Comparison of ENCODE assay signal across 24 cellular contexts in genomic region chr11:120805960-120806555, GRCh38.
DNase-seq lines count a peak whose midpoint lies in the region; ATAC-seq and TF ChIP-seq lines count a peak whose summit lies in the region.
"Had no signal": no experiment of that assay in that cellular context is flagged by ENCODE, and none has a peak within 500 bp of the region (broad histone marks: within the 10 kb centered on the region; RNA-seq: fewer than 3 reads in every experiment).

No MANE protein-coding gene starts in this region.

- no peak overlapping the region for H3K23ac ChIP-seq in mesenchymal stem cell (ENCODE audit: low read length in 2 of 2)

- CTCF ChIA-PET in OCI-LY7 (lab: Charles Lee; ENCODE audit: unreplicated experiment), result no interaction called here

- H3K4me2 ChIP-seq in OCI-LY7 (ENCODE audit: low read length) (no peak overlapping the region), mesenchymal stem cell (ENCODE audit: low read length, poor library complexity, severe bottlenecking) (no peak overlapping the region)

- ATAC-seq in GM18867 (IDR thresholded peaks at IDR 0.05; ENCODE audit: unreplicated experiment) (peak; percentile 58), GM21526 (IDR thresholded peaks at IDR 0.05; ENCODE audit: low FRiP score, unreplicated experiment) (no peak), GM18858 (IDR thresholded peaks at IDR 0.05; ENCODE audit: unreplicated experiment) (no peak)
- ATAC-seq: activated CD8-positive, alpha-beta T cell treated with anti-CD3 and anti-CD28 coated beads, Interleukin-2, amount 10 ng/mL, durations not matched to agents 7 days and 5 days; left lobe of liver; SK-N-SH treated with all-trans-retinoic acid at 6 μM for 48 hours; stimulated activated naive B cell treated with anti-CD40 and anti-IgM and Interleukin-4, amounts not matched to agents 10 μg/mL and 1 μg/mL and 100 μg/mL, for 72 hours; T-helper 17 cell had no signal

- no peaks in the 10 kb centered on the region for H3K79me1 ChIP-seq in mesenchymal stem cell (replicated peaks; ENCODE audit: low read length, poor library complexity, severe bottlenecking)

- H3K27ac ChIP-seq in OCI-LY7 (ENCODE audit: low read depth, low read length, poor library complexity, severe bottlenecking) (no peak overlapping the region), mesenchymal stem cell (ENCODE audit: low read length, poor library complexity, severe bottlenecking) (no peak overlapping the region)
- H3K27ac ChIP-seq: GM23248, prostate gland, sigmoid colon, suprapubic skin had no signal

- no peak overlapping the region for H4K8ac ChIP-seq in mesenchymal stem cell (ENCODE audit: low read length)

- H3K14ac ChIP-seq in mesenchymal stem cell (ENCODE audit: low read length in 2 of 2), result no peak overlapping the region

- no peaks in the 10 kb centered on the region for H3K36me3 ChIP-seq in OCI-LY7 (ENCODE audit: insufficient read depth, low read length)
- no peaks in the 10 kb centered on the region for H3K36me3 ChIP-seq in mesenchymal stem cell (ENCODE audit: control insufficient read depth in 1 of 2, insufficient read depth in 2 of 2, low read depth in 1 of 2, low read length in 2 of 2)
- H3K36me3 ChIP-seq: prostate gland, sigmoid colon, suprapubic skin had no signal

- H3K79me2 ChIP-seq in OCI-LY7 (ENCODE audit: insufficient read depth, low read depth, low read length), result no peaks in the 10 kb centered on the region

- no peak overlapping the region for H3K9ac ChIP-seq in mesenchymal stem cell (ENCODE audit: low read length)
- H3K9ac ChIP-seq: GM23248 had no signal

- H3K9me3 ChIP-seq in OCI-LY7 (ENCODE audit: low read length) (no peaks in the 10 kb centered on the region), mesenchymal stem cell (ENCODE audit: control insufficient read depth, low read length) (no peaks in the 10 kb centered on the region)
- H3K9me3 ChIP-seq: prostate gland, sigmoid colon, suprapubic skin had no signal

- no peak for TF ChIP-seq CTCF in GM12865 (IDR thresholded peaks at IDR 0.05; ENCODE audit: insufficient read depth, low read depth, low read length, missing control alignments)
- no peak for TF ChIP-seq CTCF in OCI-LY7 (conservative IDR thresholded peaks at IDR 0.05; ENCODE audit: low read length)

- DNase-seq in GM12865 (ENCODE audit: low read depth) (peak; percentile 14), OCI-LY7 (ENCODE audit: low spot score) (peak; percentile 38), mesenchymal stem cell (no peak)
- DNase-seq in stimulated activated CD4-positive, alpha-beta T cell treated with anti-CD3 and anti-CD28 coated beads, Interleukin-4, amount 100 ng/mL, for 1 hour, result no peak
- DNase-seq: activated CD8-positive, alpha-beta T cell treated with anti-CD3 and anti-CD28 coated beads, Interleukin-2, amount 10 ng/mL, durations not matched to agents 7 days and 5 days; activated T-cell treated with anti-CD3 and anti-CD28 coated beads for 4 hours; GM23248; hippocampal formation; Karpas-422; mesendoderm; NCI-H187; NCI-H226; NCI-H69; nucleus accumbens; sigmoid colon; stimulated activated naive B cell treated with anti-CD40 and anti-IgM and Interleukin-4, amounts not matched to agents 10 μg/mL and 1 μg/mL and 100 μg/mL, for 72 hours; T-helper 17 cell had no signal

- H3K4me1 ChIP-seq in OCI-LY7 (ENCODE audit: insufficient read depth, low read length, poor library complexity, severe bottlenecking) (peaks cover 7% of the 10 kb centered on the region), mesenchymal stem cell (ENCODE audit: control insufficient read depth, insufficient read depth, low read depth, low read length) (peaks cover 30% of the 10 kb centered on the region)
- H3K4me1 ChIP-seq: prostate gland, suprapubic skin had no signal

- peaks cover 0 to 25% of the 10 kb centered on the region in 2 experiments for H3K27me3 ChIP-seq in mesenchymal stem cell (ENCODE audit: control insufficient read depth in 1 of 2, insufficient read depth in 1 of 2, low read length in 2 of 2)

- H2BK120ac ChIP-seq in mesenchymal stem cell (ENCODE audit: low read depth, low read length), result no peak overlapping the region

- H3K4me3 ChIP-seq in GM12865 (ENCODE audit: low read depth, low read length), result no peak overlapping the region
- H3K4me3 ChIP-seq in OCI-LY7 (ENCODE audit: low read depth, low read length, poor library complexity, severe bottlenecking), result no peak overlapping the region
- no peak overlapping the region for H3K4me3 ChIP-seq in mesenchymal stem cell (ENCODE audit: insufficient read depth in 1 of 2, low read depth in 1 of 2, low read length in 2 of 2)
- H3K4me3 ChIP-seq: GM23248, prostate gland, sigmoid colon, suprapubic skin had no signal

- BruUV-seq in OCI-LY7 (replicated peaks; lab: Mats Ljungman, UMichigan), result no TSS peak

- no peak overlapping the region for H3K4ac ChIP-seq in mesenchymal stem cell (ENCODE audit: low read depth in 1 of 2, low read length in 2 of 2)

- no peak overlapping the region for H2BK15ac ChIP-seq in mesenchymal stem cell (ENCODE audit: low read depth, poor library complexity, severe bottlenecking)

- POLR2A ChIA-PET in OCI-LY7 (lab: Charles Lee), result interaction anchor here (0.6 kb wide), 2 partner anchors 208 to 1150 kb away, joined by 3 read pairs; no protein-coding TSS in a partner anchor

- H4K20me1 ChIP-seq in OCI-LY7 (ENCODE audit: insufficient read depth, low read length), result no peaks in the 10 kb centered on the region

- H2AFZ ChIP-seq in OCI-LY7 (ENCODE audit: low read length), result no peak overlapping the region; the same call in 1 of the 2 replicates
- no peak overlapping the region for H2AFZ ChIP-seq in mesenchymal stem cell (ENCODE audit: low read depth, low read length)
- H2AFZ ChIP-seq: GM23248 had no signal

- H2AK5ac ChIP-seq in mesenchymal stem cell (ENCODE audit: low read length, severe bottlenecking), result peak overlapping the region; percentile 74

- WGBS in mesenchymal stem cell, result 84% methylated on average over 9 of the region's 9 CpGs

- H4K91ac ChIP-seq in mesenchymal stem cell (ENCODE audit: low read length), result no peak overlapping the region

- no peak overlapping the region for H2BK12ac ChIP-seq in mesenchymal stem cell (ENCODE audit: low read length in 2 of 2)

- no peaks in the 10 kb centered on the region for H3K9me2 ChIP-seq in OCI-LY7 (ENCODE audit: insufficient read depth, low read length)

- H3K18ac ChIP-seq in mesenchymal stem cell (ENCODE audit: low read depth in 1 of 2, low read length in 2 of 2), result no peak overlapping the region

- peak overlapping the region; percentile 40 for H2BK5ac ChIP-seq in mesenchymal stem cell (ENCODE audit: low read depth, low read length, poor library complexity, severe bottlenecking)

- intact Hi-C loops in OCI-LY7 (cut with micrococcal nuclease; ENCODE audit: unreplicated experiment), result loop anchor here (10.0 kb wide), 1 partner anchor 119 kb away; no protein-coding TSS in a partner anchor

Comparison
In these comparisons a context has a peak if more than half of its experiments do, and no peak if none do; other contexts are left out.
1. DNase-seq: peak in GM12865 (single experiment) and OCI-LY7 (single experiment); none in mesenchymal stem cell (single experiment) and stimulated activated CD4-positive, alpha-beta T cell treated with anti-CD3 and anti-CD28 coated beads, Interleukin-4, amount 100 ng/mL, for 1 hour (single experiment).